Comparison of ENCODE assay signal across 25 cellular contexts in the genomic region with DNA sequence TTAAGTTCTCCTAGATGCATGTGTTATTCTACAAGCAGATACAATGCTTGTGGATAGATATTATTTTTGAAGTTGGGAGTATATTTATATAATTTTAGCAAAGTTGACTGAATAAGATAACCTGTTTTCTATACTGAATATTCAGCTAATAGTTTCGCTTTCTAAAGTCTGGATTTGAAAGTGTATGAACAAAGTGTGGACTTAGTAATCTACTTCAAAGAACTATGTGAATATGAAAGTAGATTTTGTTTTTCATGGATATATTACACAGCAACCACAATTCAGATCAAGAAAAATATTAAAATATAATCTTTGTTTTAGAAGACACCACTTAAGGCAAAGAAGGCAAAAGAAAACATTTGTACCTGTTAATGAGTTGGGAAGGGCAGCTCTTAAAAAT.
"Had no signal": no experiment of that assay in that cellular context is flagged by ENCODE, and none has a peak within 500 bp of the region (broad histone marks: within the 10 kb centered on the region; RNA-seq: fewer than 3 reads in every experiment).

No MANE protein-coding gene starts in this region.

- ATAC-seq: body of pancreas, left lobe of liver, lower lobe of right lung, right lobe of liver had no signal

- H3K27ac ChIP-seq: adrenal gland, body of pancreas, colonic mucosa, lower lobe of right lung, right lobe of liver, transverse colon had no signal

- H3K4me3 ChIP-seq: adrenal gland, body of pancreas, colonic mucosa, lower lobe of right lung, right lobe of liver, transverse colon had no signal

- FAIRE-seq: frontal cortex, small intestine had no signal

- H3K9me3 ChIP-seq: adrenal gland, body of pancreas, colonic mucosa, lower lobe of right lung, right lobe of liver, transverse colon had no signal

- H3K36me3 ChIP-seq: adrenal gland, colonic mucosa, lower lobe of right lung, right lobe of liver, transverse colon had no signal

- H3K27me3 ChIP-seq: adrenal gland, body of pancreas, colonic mucosa, right lobe of liver, transverse colon had no signal

- DNase-seq: activated CD4-positive, alpha-beta T cell treated with anti-CD3 and anti-CD28 coated beads for 48 hours; activated CD4-positive, alpha-beta T cell treated with anti-CD3 and anti-CD28 coated beads, Interleukin-2, amount 50 U/mL, for 48 hours; activated CD4-positive, CD25-positive, alpha-beta regulatory T cell; activated CD8-positive, alpha-beta memory T cell treated with anti-CD3 and anti-CD28 coated beads for 24 hours; activated effector memory CD4-positive, alpha-beta T cell treated with Interleukin-2 at 50 U/mL for 16 hours; activated naive CD4-positive, alpha-beta T cell treated with Interleukin-2 at 50 U/mL for 16 hours; activated naive CD8-positive, alpha-beta T cell treated with anti-CD3 and anti-CD28 coated beads for 36 hours; adrenal gland; aorta; body of pancreas; colonic mucosa; effector memory CD4-positive, alpha-beta T cell; glutamatergic neuron; hippocampal formation; immature natural killer cell; lower lobe of right lung; mesendoderm; posterior cingulate gyrus; right lobe of liver; small intestine; stimulated activated naive B cell treated with anti-CD40 and anti-IgM and Interleukin-4, amounts not matched to agents 10 μg/mL and 1 μg/mL and 100 μg/mL, for 72 hours; T-helper 1 cell; transverse colon had no signal

- H3K4me1 ChIP-seq: colonic mucosa, lower lobe of right lung had no signal
